ENCODE assay signal across 8 cellular contexts in the genomic region with DNA sequence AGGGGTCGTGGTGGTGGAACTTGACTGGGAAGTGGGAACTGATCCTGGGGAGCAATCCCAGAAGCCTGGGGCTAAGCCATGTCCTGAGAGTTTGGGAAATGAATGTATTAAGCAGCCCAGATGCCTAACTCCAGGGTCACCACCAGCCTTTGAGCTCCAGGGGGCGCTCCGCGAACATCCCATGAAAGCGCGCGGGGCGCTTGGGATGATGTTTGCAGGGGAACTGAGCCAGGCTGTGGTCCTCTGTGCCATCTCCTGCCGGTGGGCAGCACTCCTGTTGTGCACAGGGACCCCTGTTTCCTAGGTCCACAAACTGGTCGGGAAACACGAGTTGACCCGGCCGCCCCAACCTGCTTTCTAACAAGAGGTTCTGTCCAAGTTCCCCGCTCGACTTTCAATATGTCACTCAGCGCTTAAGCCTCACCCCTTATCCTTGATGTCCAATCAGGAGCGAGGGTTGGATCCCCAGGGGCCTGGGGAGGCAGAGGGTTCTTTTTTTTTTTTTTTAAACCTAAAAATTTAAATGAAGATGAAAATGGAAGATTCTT. TPM values are rescaled to one million over a fixed set of nuclear protein-coding genes. Genes with fewer than 3 reads are reported as not detected.
DNase-seq lines count a peak whose midpoint lies in the region; FAIRE-seq and TF ChIP-seq lines count a peak whose summit lies in the region.

No MANE protein-coding gene starts in this region.

- H3K79me2 ChIP-seq in endothelial cell of umbilical vein (ENCODE audit: control insufficient read depth, insufficient read depth, low read length): no peaks in the 10 kb centered on the region

- no peaks in the 10 kb centered on the region for H3K36me3 ChIP-seq in endothelial cell of umbilical vein (ENCODE audit: control insufficient read depth in 2 of 2, extremely low read depth in 1 of 2, insufficient read depth in 2 of 2, low read length in 2 of 2)

- H3K9me3 ChIP-seq in endothelial cell of umbilical vein (replicated peaks; ENCODE audit: control insufficient read depth, insufficient read depth, low read length): no peaks in the 10 kb centered on the region

- POLR2A ChIA-PET in endothelial cell of umbilical vein (lab: Charles Lee): interaction anchor here (1.2 kb wide), 1 partner anchor 40 kb away, joined by 3 read pairs; a partner anchor contains a TSS

- no peaks in the 10 kb centered on the region for H3K4me1 ChIP-seq in endothelial cell of umbilical vein (ENCODE audit: control insufficient read depth, extremely low read depth, insufficient read depth, low read length)

- intact Hi-C loops in endothelial cell of umbilical vein (cut with micrococcal nuclease): loop anchor here (1.0 kb wide), 3 partner anchors 31 to 177 kb away; no protein-coding TSS in a partner anchor

- H4K20me1 ChIP-seq in endothelial cell of umbilical vein (replicated peaks; ENCODE audit: control insufficient read depth, extremely low read depth, insufficient read depth, low read length): no peaks in the 10 kb centered on the region

- DNase-seq in NCI-H1417 (lab: John Stamatoyannopoulos, UW): peak; percentile 60 to 85 (median 82)
- DNase-seq in NCI-H1417 treated with DMSO at 0.1 percent for 48 hours (lab: John Stamatoyannopoulos, UW): no peak
- peak; percentile 62 for DNase-seq in HT1080 (ENCODE audit: low read depth)
- DNase-seq in NOMO-1 treated with dmso at 0.1 percent for 144 hours (lab: John Stamatoyannopoulos, UW; ENCODE audit: unreplicated experiment): peak; percentile 46
- DNase-seq in activated CD8-positive, alpha-beta memory T cell treated with anti-CD3 and anti-CD28 coated beads, Interleukin-2, amount 50 U/mL, for 4 hours: peak; percentile 75
- DNase-seq in endothelial cell of umbilical vein (ENCODE audit: low read depth, low spot score): peak; percentile 78
- peak; percentile 67 for DNase-seq in midbrain (lab: John Stamatoyannopoulos, UW)
- DNase-seq in stimulated activated CD8-positive, alpha-beta memory T cell treated with anti-CD3 and anti-CD28 coated beads, Interleukin-15, amount 100 ng/mL, for 1 hour (ENCODE audit: low read depth): peak; percentile 50

- no peak for TF ChIP-seq POLR2A in endothelial cell of umbilical vein (IDR thresholded peaks at IDR 0.05; ENCODE audit: low read depth, low read length)

- H3K27ac ChIP-seq in endothelial cell of umbilical vein (ENCODE audit: insufficient read depth, low read depth, low read length): no peak overlapping the region

- BruUV-seq in endothelial cell of umbilical vein (replicated peaks; lab: Mats Ljungman, UMichigan): no TSS peak

- no peaks in the 10 kb centered on the region for H3K9me1 ChIP-seq in endothelial cell of umbilical vein (replicated peaks; ENCODE audit: control insufficient read depth, extremely low read depth, insufficient read depth, low read length)

- peaks cover 1 to 11% of the 10 kb centered on the region in 2 experiments for H3K27me3 ChIP-seq in endothelial cell of umbilical vein (ENCODE audit: control insufficient read depth in 2 of 2, insufficient read depth in 2 of 2, low read length in 2 of 2)

- peak; percentile 84 to 96 for TF ChIP-seq CTCF in endothelial cell of umbilical vein (IDR thresholded peaks at IDR 0.05; ENCODE audit: extremely low read depth in 1 of 2, insufficient read depth in 1 of 2, low read depth in 1 of 2, low read length in 2 of 2)

- FAIRE-seq in endothelial cell of umbilical vein (lab: Jason Lieb, UNC): peak; percentile 74

- dilution Hi-C loops in endothelial cell of umbilical vein (cut with MboI; ENCODE audit: extremely low pct_ligation_motif_present, low sequenced_read_pairs): no loop called here

- CTCF ChIA-PET in endothelial cell of umbilical vein (lab: Charles Lee): interaction anchor here (0.7 to 3.4 kb wide), 27 partner anchors 9 to 1139 kb away, joined by 3 to 92 read pairs (median 6); a partner anchor contains a TSS

- H2AFZ ChIP-seq in endothelial cell of umbilical vein (ENCODE audit: low read depth, low read length): peak overlapping the region; percentile 93

- H3K4me2 ChIP-seq in endothelial cell of umbilical vein (ENCODE audit: insufficient read depth, low read length): peak overlapping the region; percentile 81

- H3K4me3 ChIP-seq in endothelial cell of umbilical vein (replicated peaks in 1 of 3; ENCODE audit: insufficient read depth in 1 of 3, low read depth in 1 of 3, low read length in 3 of 3): peak overlapping the region; percentile 21 to 51 (median 29)

- no peak overlapping the region for H3K9ac ChIP-seq in endothelial cell of umbilical vein (replicated peaks; ENCODE audit: extremely low read depth, insufficient read depth, low read length)

TF ChIP-seq in endothelial cell of umbilical vein, 7 proteins besides CTCF, POLR2A, EP300 and RAD21:
- TF ChIP-seq EZH2 (IDR thresholded peaks at IDR 0.05; ENCODE audit: borderline replicate concordance, low read depth, low read length, severe bottlenecking) (no peak), GATA2 (IDR thresholded peaks at IDR 0.05; ENCODE audit: insufficient read depth, insufficient read length, low read depth, low read length) (no peak), FOS (IDR thresholded peaks at IDR 0.05; ENCODE audit: borderline replicate concordance, insufficient read depth, low read length) (no peak), MYC (IDR thresholded peaks at IDR 0.05; ENCODE audit: low read depth, low read length) (no peak), POLR2AphosphoS5 (IDR thresholded peaks at IDR 0.05; ENCODE audit: insufficient read depth, low read depth, low read length) (no peak)

RNA-seq across cellular contexts. Expression of a gene that starts 14.4 kb away (rescaled TPM):
- total RNA-seq in HT1080 (2014; rRNA removed; shearing (Covaris generic)): not detected in 2 replicates
- not detected in 2 replicates for polyA plus RNA-seq in HT1080 (2015; cell fraction: cytosol; rRNA removed)
- not detected in 2 replicates for polyA plus RNA-seq in HT1080 (2015; cell fraction: nucleus; rRNA removed)
- total RNA-seq in endothelial cell of umbilical vein: not detected in 2 replicates
- polyA plus RNA-seq in endothelial cell of umbilical vein: not detected in 2 replicates
- not detected in 2 replicates for polyA plus RNA-seq in endothelial cell of umbilical vein (2011; cell fraction: cytosol; rRNA removed)
- polyA plus RNA-seq in endothelial cell of umbilical vein (2011; cell fraction: nucleus; rRNA removed): not detected in 2 replicates
- polyA plus RNA-seq in endothelial cell of umbilical vein (2012): not detected in 2 replicates
- polyA minus RNA-seq in endothelial cell of umbilical vein: not detected in 2 replicates
- not detected for polyA minus RNA-seq in endothelial cell of umbilical vein (2011; cell fraction: cytosol; rRNA and poly(A)+ RNA removed)
- not detected in 2 replicates for polyA minus RNA-seq in endothelial cell of umbilical vein (2011; cell fraction: nucleus; rRNA and poly(A)+ RNA removed)

RNA-seq across cellular contexts. Expression of a gene that starts 40.9 kb away (rescaled TPM):
- 0.60 and 1.3 TPM in 2 replicates for total RNA-seq in HT1080 (2014; rRNA removed; shearing (Covaris generic))
- polyA plus RNA-seq in HT1080 (2015; cell fraction: cytosol; rRNA removed): 0.86 and 1.3 TPM in 2 replicates
- 1.8 and 3.5 TPM in 2 replicates for polyA plus RNA-seq in HT1080 (2015; cell fraction: nucleus; rRNA removed)
- 26.8 and 30.8 TPM in 2 replicates for total RNA-seq in endothelial cell of umbilical vein
- 17.7 and 19.0 TPM in 2 replicates for polyA plus RNA-seq in endothelial cell of umbilical vein
- polyA plus RNA-seq in endothelial cell of umbilical vein (2011; cell fraction: cytosol; rRNA removed): 11.3 and 15.3 TPM in 2 replicates
- 25.0 and 37.0 TPM in 2 replicates for polyA plus RNA-seq in endothelial cell of umbilical vein (2011; cell fraction: nucleus; rRNA removed)
- polyA plus RNA-seq in endothelial cell of umbilical vein (2012): 17.8 and 24.6 TPM in 2 replicates
- polyA minus RNA-seq in endothelial cell of umbilical vein: 21.3 and 26.4 TPM in 2 replicates
- polyA minus RNA-seq in endothelial cell of umbilical vein (2011; cell fraction: cytosol; rRNA and poly(A)+ RNA removed): 8.2 TPM
- polyA minus RNA-seq in endothelial cell of umbilical vein (2011; cell fraction: nucleus; rRNA and poly(A)+ RNA removed): 20.1 and 30.0 TPM in 2 replicates

RNA-seq across cellular contexts. Expression of a gene that starts 53.1 kb away (rescaled TPM):
- total RNA-seq in HT1080 (2014; rRNA removed; shearing (Covaris generic)): 265 and 384 TPM in 2 replicates
- 245 and 271 TPM in 2 replicates for polyA plus RNA-seq in HT1080 (2015; cell fraction: cytosol; rRNA removed)
- 136 and 139 TPM in 2 replicates for polyA plus RNA-seq in HT1080 (2015; cell fraction: nucleus; rRNA removed)
- total RNA-seq in endothelial cell of umbilical vein: 271 and 277 TPM in 2 replicates
- polyA plus RNA-seq in endothelial cell of umbilical vein: 407 and 473 TPM in 2 replicates
- 479 and 595 TPM in 2 replicates for polyA plus RNA-seq in endothelial cell of umbilical vein (2011; cell fraction: cytosol; rRNA removed)
- 179 and 219 TPM in 2 replicates for polyA plus RNA-seq in endothelial cell of umbilical vein (2011; cell fraction: nucleus; rRNA removed)
- polyA plus RNA-seq in endothelial cell of umbilical vein (2012): 315 and 347 TPM in 2 replicates
- 390 and 441 TPM in 2 replicates for polyA minus RNA-seq in endothelial cell of umbilical vein
- 218 TPM for polyA minus RNA-seq in endothelial cell of umbilical vein (2011; cell fraction: cytosol; rRNA and poly(A)+ RNA removed)
- 32.2 and 33.4 TPM in 2 replicates for polyA minus RNA-seq in endothelial cell of umbilical vein (2011; cell fraction: nucleus; rRNA and poly(A)+ RNA removed)

RNA-seq across cellular contexts. Expression of a gene that starts 55.2 kb away (rescaled TPM):
- total RNA-seq in HT1080 (2014; rRNA removed; shearing (Covaris generic)): not detected in 2 replicates
- not detected in 2 replicates for polyA plus RNA-seq in HT1080 (2015; cell fraction: cytosol; rRNA removed)
- not detected in 2 replicates for polyA plus RNA-seq in HT1080 (2015; cell fraction: nucleus; rRNA removed)
- not detected in 2 replicates for total RNA-seq in endothelial cell of umbilical vein
- polyA plus RNA-seq in endothelial cell of umbilical vein: not detected in 2 replicates
- polyA plus RNA-seq in endothelial cell of umbilical vein (2011; cell fraction: cytosol; rRNA removed): not detected in 2 replicates
- polyA plus RNA-seq in endothelial cell of umbilical vein (2011; cell fraction: nucleus; rRNA removed): not detected in 2 replicates
- not detected in 2 replicates for polyA plus RNA-seq in endothelial cell of umbilical vein (2012)
- polyA minus RNA-seq in endothelial cell of umbilical vein: not detected in 2 replicates
- not detected for polyA minus RNA-seq in endothelial cell of umbilical vein (2011; cell fraction: cytosol; rRNA and poly(A)+ RNA removed)
- not detected in 2 replicates for polyA minus RNA-seq in endothelial cell of umbilical vein (2011; cell fraction: nucleus; rRNA and poly(A)+ RNA removed)

Comparison
In these comparisons a context has a peak if more than half of its experiments do, and no peak if none do; other contexts are left out.
1. RNA of a gene that starts 40.9 kb away (total RNA-seq): 26.8 to 30.8 TPM in endothelial cell of umbilical vein; 0.60 to 1.3 TPM in HT1080; every median in the first group is over 10 times any median in the second.